In the genomic region with DNA sequence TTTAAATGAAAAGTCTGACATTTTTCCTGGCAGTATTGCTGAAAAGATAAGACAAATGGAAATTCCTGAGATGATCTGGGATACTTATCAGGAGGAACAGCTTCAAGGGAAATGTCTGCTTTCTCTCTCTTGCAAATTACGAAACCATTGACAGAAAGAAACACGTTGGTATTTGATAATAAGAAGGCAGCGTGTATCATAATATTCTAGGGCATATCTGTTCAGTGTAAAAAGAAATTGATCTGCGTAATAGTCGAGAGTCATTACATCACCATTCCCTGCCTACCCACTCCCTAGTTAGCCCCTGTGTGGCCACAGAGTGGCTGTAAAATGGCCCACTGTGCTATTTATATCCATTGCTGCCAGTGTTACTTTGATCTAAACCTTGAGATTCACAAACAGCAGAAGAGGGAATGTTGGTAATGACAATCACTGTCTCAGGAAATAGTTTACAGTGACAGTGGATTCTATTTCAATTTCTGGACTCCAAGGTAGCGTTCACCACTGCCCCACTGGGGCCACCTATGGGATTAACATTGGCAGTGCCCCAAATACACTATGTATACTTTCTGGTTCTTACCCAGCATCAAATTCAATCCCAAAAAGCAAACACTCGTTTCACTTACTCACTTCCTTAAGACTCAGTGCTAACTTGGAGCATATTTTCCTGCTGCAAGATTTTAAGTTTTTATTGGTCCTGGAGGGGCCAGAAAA, we compare ENCODE assay signal across 12 cellular contexts.
DNase-seq lines count a peak whose midpoint lies in the region; ATAC-seq and TF ChIP-seq lines count a peak whose summit lies in the region.
"Had no signal": no experiment of that assay in that cellular context is flagged by ENCODE, and none has a peak within 500 bp of the region (broad histone marks: within the 10 kb centered on the region; RNA-seq: fewer than 3 reads in every experiment).

No MANE protein-coding gene starts in this region.

- peaks cover 11% of the 10 kb centered on the region for H3K9me3 Mint-ChIP-seq in neural crest cell

- H3K27me3 ChIP-seq in OCI-LY1 (ENCODE audit: insufficient read depth, low read length), result no peaks in the 10 kb centered on the region
- H3K27me3 ChIP-seq: MG63, thyroid gland had no signal

- H3K4me2 ChIP-seq in OCI-LY1 (ENCODE audit: low read length), result no peak overlapping the region

- peaks cover 21% of the 10 kb centered on the region for H3K4me1 Mint-ChIP-seq in neural crest cell

- H3K4me3 ChIP-seq in OCI-LY1 (ENCODE audit: low read depth, low read length, poor library complexity, severe bottlenecking) (no peak overlapping the region), epithelial cell of esophagus (ENCODE audit: low read length) (no peak overlapping the region)
- H3K4me3 ChIP-seq: MG63, thyroid gland had no signal

- no peak overlapping the region for H3K27ac ChIP-seq in OCI-LY1 (ENCODE audit: low read depth, low read length, poor library complexity, severe bottlenecking)
- H3K27ac ChIP-seq: thyroid gland had no signal

- H3F3A ChIP-seq in OCI-LY1 (ENCODE audit: insufficient read depth, low read length), result no peaks in the 10 kb centered on the region

- no peak overlapping the region for H2AFZ ChIP-seq in OCI-LY1 (ENCODE audit: low read length)

- ATAC-seq in HG02885 (IDR thresholded peaks at IDR 0.05; ENCODE audit: poor library complexity, unreplicated experiment) (no peak), HG02981 (IDR thresholded peaks at IDR 0.05; ENCODE audit: unreplicated experiment) (no peak)
- ATAC-seq: activated T-cell treated with anti-CD3 and anti-CD28 coated beads, Interleukin-2, amount 50 U/mL, for 72 hours had no signal

- TF ChIP-seq CTCF in GM12874 (IDR thresholded peaks at IDR 0.05; ENCODE audit: insufficient read depth, low read depth, low read length), result peak; percentile 16; the same call in 1 of the 2 replicates
- peak; percentile 27; the same call in 1 of the 2 replicates for TF ChIP-seq CTCF in OCI-LY1 (IDR thresholded peaks at IDR 0.05; ENCODE audit: low read length)
- TF ChIP-seq CTCF in epithelial cell of esophagus (IDR thresholded peaks at IDR 0.05; ENCODE audit: insufficient read depth, low read depth, low read length, missing control alignments), result peak; percentile 26
- TF ChIP-seq CTCF in neural crest cell (conservative IDR thresholded peaks at IDR 0.05), result peak; percentile 48

- no peaks in the 10 kb centered on the region for H3K9me2 ChIP-seq in OCI-LY1 (ENCODE audit: low read depth, low read length)

- no peak overlapping the region for H3K4me3 Mint-ChIP-seq in neural crest cell
- H3K4me3 Mint-ChIP-seq: activated T-cell treated with anti-CD3 and anti-CD28 coated beads, Interleukin-2, amount 50 U/mL, for 72 hours; nephron progenitor cell had no signal

- H4K20me1 ChIP-seq in OCI-LY1 (ENCODE audit: insufficient read depth, low read length), result no peaks in the 10 kb centered on the region

- no peaks in the 10 kb centered on the region for H3K27me3 Mint-ChIP-seq in neural crest cell (ENCODE audit: low read depth)

- H3K36me3 Mint-ChIP-seq in neural crest cell (ENCODE audit: low read depth), result peaks cover 2% of the 10 kb centered on the region

- H3K79me2 ChIP-seq in OCI-LY1 (ENCODE audit: insufficient read depth, low read length), result no peaks in the 10 kb centered on the region

- H3K9me3 ChIP-seq in OCI-LY1 (ENCODE audit: low read length), result no peaks in the 10 kb centered on the region
- H3K9me3 ChIP-seq: MG63, thyroid gland had no signal

- DNase-seq in epithelial cell of esophagus (ENCODE audit: low read depth), result peak; percentile 23
- DNase-seq in neural crest cell (ENCODE audit: low read depth, low spot score), result no peak
- no peak for DNase-seq in nucleus accumbens (lab: John Stamatoyannopoulos, UW)
- DNase-seq in activated T-cell treated with anti-CD3 and anti-CD28 coated beads, Interleukin-2, amount 50 U/mL, for 1 hour, result no peak
- DNase-seq: activated T-cell treated with anti-CD3 and anti-CD28 coated beads, Interleukin-2, amount 50 U/mL, for 72 hours; MG63; nephron progenitor cell; thyroid gland had no signal

- H3K36me3 ChIP-seq in OCI-LY1 (ENCODE audit: insufficient read depth, low read length), result no peaks in the 10 kb centered on the region
- H3K36me3 ChIP-seq: MG63, thyroid gland had no signal

- no peak overlapping the region for H3K9ac ChIP-seq in OCI-LY1 (ENCODE audit: low read length)

- no peak overlapping the region for H3K27ac Mint-ChIP-seq in neural crest cell (ENCODE audit: unreplicated experiment)
- H3K27ac Mint-ChIP-seq: activated T-cell treated with anti-CD3 and anti-CD28 coated beads, Interleukin-2, amount 50 U/mL, for 72 hours; nephron progenitor cell had no signal

- H3K4me1 ChIP-seq in OCI-LY1 (ENCODE audit: insufficient read depth, low read length, severe bottlenecking), result no peaks in the 10 kb centered on the region
- H3K4me1 ChIP-seq: thyroid gland had no signal
